In the genomic region with DNA sequence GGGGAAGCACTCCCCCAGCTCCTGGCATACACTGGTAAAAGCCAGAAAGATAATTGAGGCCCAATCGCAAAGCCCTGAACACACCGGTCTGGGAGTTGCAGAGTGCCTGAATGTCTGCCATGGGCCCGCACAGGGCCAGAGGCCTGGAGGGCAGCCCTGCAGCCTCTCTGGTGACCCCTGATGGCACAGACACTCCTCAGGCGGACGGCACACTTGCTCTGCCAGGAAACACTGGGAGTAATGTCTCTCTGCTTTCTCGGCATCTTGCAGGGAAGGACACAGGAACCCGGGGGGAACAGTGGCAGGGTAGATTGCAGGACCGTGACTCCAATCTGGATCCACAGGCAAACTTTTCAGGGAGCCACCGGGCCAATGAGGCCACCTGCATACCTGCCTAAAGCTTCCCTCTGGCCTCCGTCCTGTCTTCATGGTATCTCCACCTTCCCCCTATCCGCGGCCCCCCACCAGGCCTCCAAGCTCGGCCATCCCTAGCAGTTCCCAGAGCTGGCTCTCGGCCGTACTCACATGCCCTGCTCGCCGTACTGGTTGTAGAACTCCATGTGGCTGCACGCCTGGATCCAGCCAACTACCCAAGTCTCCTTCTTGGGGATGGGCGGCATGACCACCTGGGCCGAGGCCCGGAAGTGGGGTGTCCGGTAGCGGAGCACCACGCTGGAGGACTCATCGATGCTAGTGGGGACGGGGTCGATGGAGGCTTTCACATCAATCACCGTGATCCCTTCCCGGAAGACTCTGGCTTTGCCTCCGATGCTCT, we compare ENCODE assay signal across 8 cellular contexts.
DNase-seq lines count a peak whose midpoint lies in the region; ATAC-seq and TF ChIP-seq lines count a peak whose summit lies in the region.

No MANE protein-coding gene starts in this region.

- H3K27me3 Mint-ChIP-seq in nephron (ENCODE audit: low read depth) = peaks cover 47% of the 10 kb centered on the region

- H3K4me1 Mint-ChIP-seq in nephron = peaks cover 8% of the 10 kb centered on the region

- ATAC-seq in HG03159 (IDR thresholded peaks at IDR 0.05; ENCODE audit: unreplicated experiment) = no peak
- no peak for ATAC-seq in HG03521 (IDR thresholded peaks at IDR 0.05; ENCODE audit: unreplicated experiment)

- H3K36me3 ChIP-seq in MM.1S (replicated peaks; ENCODE audit: insufficient read depth, low read length) = no peaks in the 10 kb centered on the region

- H3F3A ChIP-seq in MM.1S (ENCODE audit: insufficient read depth, low read length) = peaks cover 34% of the 10 kb centered on the region

- peak overlapping the region; percentile 92 for H3K4me2 ChIP-seq in MM.1S (ENCODE audit: low read depth, low read length)

- H3K79me2 ChIP-seq in MM.1S (ENCODE audit: low read length) = peaks cover 60% of the 10 kb centered on the region

- TF ChIP-seq CTCF in MM.1S (IDR thresholded peaks at IDR 0.05; ENCODE audit: low read length) = peak; percentile 78
- no peak for TF ChIP-seq CTCF in nephron (IDR thresholded peaks at IDR 0.05; ENCODE audit: unreplicated experiment in 3 of 3)

- H3K36me3 Mint-ChIP-seq in nephron (ENCODE audit: low read depth) = no peaks in the 10 kb centered on the region

- H3K4me3 ChIP-seq in MM.1S (ENCODE audit: low read length) = peak overlapping the region; percentile 93

- H4K20me1 ChIP-seq in MM.1S (ENCODE audit: insufficient read depth, low read length) = no peaks in the 10 kb centered on the region

- H3K9me3 Mint-ChIP-seq in nephron = no peaks in the 10 kb centered on the region

- peak overlapping the region; percentile 72 to 87 (median 84) for H3K4me3 Mint-ChIP-seq in nephron

- H3K9me3 ChIP-seq in MM.1S (replicated peaks; ENCODE audit: insufficient read depth, low read length) = no peaks in the 10 kb centered on the region

- H3K27ac Mint-ChIP-seq in nephron = no peak overlapping the region

- peak overlapping the region; percentile 91 for H3K9ac ChIP-seq in MM.1S (ENCODE audit: low read length)

- peaks cover 23% of the 10 kb centered on the region for H3K4me1 ChIP-seq in MM.1S (ENCODE audit: low read length)

- H3K27me3 ChIP-seq in MM.1S (replicated peaks; ENCODE audit: insufficient read depth, low read length) = peaks cover 6% of the 10 kb centered on the region; the same call in 1 of the 2 replicates

- H2AFZ ChIP-seq in MM.1S (ENCODE audit: low read length) = peak overlapping the region; percentile 72

- H3K9me2 ChIP-seq in MM.1S (replicated peaks; ENCODE audit: insufficient read depth, low read length) = no peaks in the 10 kb centered on the region

- DNase-seq in ELF-1 (ENCODE audit: low read depth, low spot score) (peak; percentile 61), MM.1S (peak; percentile 78), cerebellar cortex (ENCODE audit: low spot score) (peak; percentile 42), NCI-H524 treated with DMSO at 0.1 percent for 48 hours (lab: John Stamatoyannopoulos, UW) (no peak), NCI-H1092 (lab: John Stamatoyannopoulos, UW) (no peak)

- H3K27ac ChIP-seq in MM.1S (ENCODE audit: low read length) = peak overlapping the region; percentile 84; the same call in 1 of the 2 replicates

Comparison
In these comparisons a context has a peak if more than half of its experiments do, and no peak if none do; other contexts are left out.
1. DNase-seq: peak in ELF-1 (single experiment), MM.1S (single experiment) and cerebellar cortex (single experiment); none in NCI-H524 treated with DMSO at 0.1 percent for 48 hours (single experiment) and NCI-H1092 (single experiment).